Comparison of ENCODE assay signal across 9 cellular contexts in the genomic region with DNA sequence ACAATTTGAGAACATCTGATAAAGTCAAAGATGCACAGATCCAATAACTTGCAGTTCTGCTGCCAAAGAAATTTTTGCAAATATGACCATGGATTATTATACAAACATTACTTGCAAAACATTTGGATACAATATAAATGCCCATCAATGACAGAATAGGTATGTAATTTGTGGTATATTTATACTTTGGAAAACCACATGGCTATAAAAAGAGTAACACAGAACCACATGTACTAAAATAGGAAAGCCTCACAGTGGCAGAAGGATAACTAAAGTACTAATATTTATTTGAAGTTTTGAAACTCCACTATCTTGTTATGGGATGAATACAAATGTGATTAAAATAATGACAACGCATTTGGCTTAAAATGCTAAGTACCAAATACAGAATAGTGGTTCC.
"Had no signal": no experiment of that assay in that cellular context is flagged by ENCODE, and none has a peak within 500 bp of the region (broad histone marks: within the 10 kb centered on the region; RNA-seq: fewer than 3 reads in every experiment).

No MANE protein-coding gene starts in this region.

- H2AFZ ChIP-seq: GM23248 had no signal

- FAIRE-seq: HTR-8/SVneo, K562 had no signal

- H3K4me3 ChIP-seq: GM23248, K562 had no signal

- H3K9ac ChIP-seq: GM23248 had no signal

- H3K27ac ChIP-seq: GM23248 had no signal

- DNase-seq: GM23248, GOT3, H9, HFFc6, IMR-90, KG1 had no signal

- ATAC-seq: HCT116, K562 had no signal
